Comparison of ENCODE assay signal across 13 cellular contexts in the genomic region with DNA sequence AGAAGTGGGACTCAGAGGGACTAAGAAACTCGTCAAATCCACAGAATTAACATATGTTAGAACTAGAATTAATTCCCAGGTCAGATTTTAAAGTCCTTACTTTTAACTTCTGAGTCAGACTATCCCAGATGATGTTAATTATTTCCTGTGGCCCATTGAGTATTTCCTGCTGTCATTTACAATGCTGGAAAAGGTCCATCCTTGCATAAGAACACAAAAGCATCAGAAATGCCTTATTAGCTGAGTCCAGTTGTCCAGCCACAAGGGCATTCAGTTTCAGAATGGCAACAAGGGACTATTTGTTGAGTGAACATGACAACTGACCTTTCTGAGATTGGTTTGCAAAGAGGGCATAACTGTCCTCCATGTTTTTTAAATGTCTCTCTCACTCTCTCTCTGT. TPM values are rescaled to one million over a fixed set of nuclear protein-coding genes. Genes with fewer than 3 reads are reported as not detected.
A peak's percentile ranks its signal among the peaks of the same experiment; 100 is the strongest.
DNase-seq lines count a peak whose midpoint lies in the region; ATAC-seq and TF ChIP-seq lines count a peak whose summit lies in the region.
"Had no signal": no experiment of that assay in that cellular context is flagged by ENCODE, and none has a peak within 500 bp of the region (broad histone marks: within the 10 kb centered on the region; RNA-seq: fewer than 3 reads in every experiment).

No MANE protein-coding gene starts in this region.

- H3K36me3 ChIP-seq in GM23248 (ENCODE audit: low read depth) (no peaks in the 10 kb centered on the region), MM.1S (replicated peaks; ENCODE audit: insufficient read depth, low read length) (no peaks in the 10 kb centered on the region), esophagus muscularis mucosa (no peaks in the 10 kb centered on the region)

- no peaks in the 10 kb centered on the region for H3K9me2 ChIP-seq in GM23248 (ENCODE audit: insufficient read depth)
- no peaks in the 10 kb centered on the region for H3K9me2 ChIP-seq in MM.1S (replicated peaks; ENCODE audit: insufficient read depth, low read length)

- in situ Hi-C loops in GM23248 (cut with MboI) = no loop called here

- H3K4me1 ChIP-seq in GM23248 (ENCODE audit: insufficient read depth) (peaks cover 17% of the 10 kb centered on the region), MM.1S (ENCODE audit: low read length) (no peaks in the 10 kb centered on the region), esophagus muscularis mucosa (no peaks in the 10 kb centered on the region)

- H3K27me3 ChIP-seq in GM23248 (replicated peaks; ENCODE audit: insufficient read depth) (no peaks in the 10 kb centered on the region), MM.1S (replicated peaks; ENCODE audit: insufficient read depth, low read length) (no peaks in the 10 kb centered on the region), esophagus muscularis mucosa (no peaks in the 10 kb centered on the region)

- intact Hi-C loops in esophagus muscularis mucosa (cut with DNase I) = no loop called here

- WGBS in GM23248 (ENCODE audit: low coverage in 1 of 2, low lambda C conversion rate in 2 of 2, missing lambda C conversion rate in 2 of 2), 2 experiments = 6 to 7% methylated on average over 1 of the region's 1 CpG
- 50% methylated on average over 1 of the region's 1 CpG for WGBS in esophagus muscularis mucosa

- DNase-seq in AG09319 (ENCODE audit: extremely low read depth, low read depth) = peak; percentile 29
- peak; percentile 73 for DNase-seq in GM23248
- DNase-seq in foreskin melanocyte = peak; percentile 82
- no peak for DNase-seq in MM.1S
- DNase-seq in esophagus muscularis mucosa (ENCODE audit: extremely low spot score) = no peak
- DNase-seq: activated gamma-delta T cell; glutamatergic neuron; immature natural killer cell; stimulated activated CD4-positive, alpha-beta T cell treated with anti-CD3 and anti-CD28 coated beads, Interleukin-2, amount 100 ng/mL, for 48 hours had no signal

- H3F3A ChIP-seq in GM23248 (ENCODE audit: insufficient read depth) (peaks cover 7% of the 10 kb centered on the region; the same call in 1 of the 2 replicates), MM.1S (ENCODE audit: insufficient read depth, low read length) (no peaks in the 10 kb centered on the region)

- H4K20me1 ChIP-seq in GM23248 (ENCODE audit: insufficient read depth) (no peaks in the 10 kb centered on the region), MM.1S (ENCODE audit: insufficient read depth, low read length) (no peaks in the 10 kb centered on the region)

- no peak for TF ChIP-seq EP300 in esophagus muscularis mucosa (IDR thresholded peaks at IDR 0.05)

- ATAC-seq in SK-N-SH treated with all-trans-retinoic acid at 6 μM for 48 hours (peak; percentile 61), GM19035 (IDR thresholded peaks at IDR 0.05; ENCODE audit: unreplicated experiment) (no peak), HG02623 (IDR thresholded peaks at IDR 0.05; ENCODE audit: unreplicated experiment) (no peak)
- ATAC-seq: Right ventricle myocardium inferior had no signal

- H3K79me2 ChIP-seq in GM23248 (ENCODE audit: insufficient read depth) = no peaks in the 10 kb centered on the region
- no peaks in the 10 kb centered on the region for H3K79me2 ChIP-seq in MM.1S (ENCODE audit: low read length)

- TF ChIP-seq POLR2A in esophagus muscularis mucosa (IDR thresholded peaks at IDR 0.05; ENCODE audit: low read depth) = no peak

- H3K4me3 ChIP-seq in GM23248 (no peak overlapping the region), MM.1S (ENCODE audit: low read length) (no peak overlapping the region), esophagus muscularis mucosa (no peak overlapping the region)

- H3K9me3 ChIP-seq in GM23248 (ENCODE audit: low read depth) = no peaks in the 10 kb centered on the region
- H3K9me3 ChIP-seq in MM.1S (replicated peaks; ENCODE audit: insufficient read depth, low read length) = no peaks in the 10 kb centered on the region
- H3K9me3 ChIP-seq in esophagus muscularis mucosa = peaks cover 0 to 3% (median 0%) of the 10 kb centered on the region in 4 donors

- H3K4me2 ChIP-seq in GM23248 (ENCODE audit: unreplicated experiment) (peak overlapping the region; percentile 33), MM.1S (ENCODE audit: low read depth, low read length) (no peak overlapping the region)

- H2AFZ ChIP-seq in GM23248 = no peak overlapping the region
- no peak overlapping the region for H2AFZ ChIP-seq in MM.1S (ENCODE audit: low read length)

- H3K27ac ChIP-seq in GM23248 (no peak overlapping the region), MM.1S (ENCODE audit: low read length) (no peak overlapping the region), esophagus muscularis mucosa (replicated peaks in 1 of 4) (no peak overlapping the region)

- no peak for TF ChIP-seq CTCF in AG09319 (IDR thresholded peaks at IDR 0.05; ENCODE audit: low read depth, low read length)
- no peak for TF ChIP-seq CTCF in MM.1S (IDR thresholded peaks at IDR 0.05; ENCODE audit: low read length)
- no peak for TF ChIP-seq CTCF in esophagus muscularis mucosa (IDR thresholded peaks at IDR 0.05)

- H3K9ac ChIP-seq in GM23248 = no peak overlapping the region
- H3K9ac ChIP-seq in MM.1S (ENCODE audit: low read length) = no peak overlapping the region

TF ChIP-seq in SK-N-SH treated with all-trans-retinoic acid at 6 μM for 48 hours, 23 proteins besides CTCF, POLR2A, EP300 and RAD21:
- TF ChIP-seq CREB5 (CRISPR knock-in tag; IDR thresholded peaks at IDR 0.05; ENCODE audit: low read depth) = no peak
- TF ChIP-seq OSR1 (CRISPR knock-in tag; IDR thresholded peaks at IDR 0.05) = no peak
- TF ChIP-seq TOX (CRISPR knock-in tag; IDR thresholded peaks at IDR 0.05; ENCODE audit: borderline replicate concordance) = 0 out of 2 replicates have a peak, but pooled peaks have one; percentile 31
- no peak for TF ChIP-seq TSHZ2 (CRISPR knock-in tag; IDR thresholded peaks at IDR 0.05)
- no peak for TF ChIP-seq CSDC2 (CRISPR knock-in tag; IDR thresholded peaks at IDR 0.05)
- no peak for TF ChIP-seq ZFP3 (CRISPR knock-in tag; IDR thresholded peaks at IDR 0.05)
- TF ChIP-seq BACH2 (CRISPR knock-in tag; IDR thresholded peaks at IDR 0.05; ENCODE audit: borderline replicate concordance) = no peak
- TF ChIP-seq PPARA (CRISPR knock-in tag; IDR thresholded peaks at IDR 0.05; ENCODE audit: borderline replicate concordance) = no peak
TF ChIP-seq in SK-N-SH treated with all-trans-retinoic acid at 6 μM for 48 hours: peak in this region for 1.

RNA-seq across cellular contexts. Expression of gene HIVEP3, which starts 16.5 kb away (rescaled TPM):
- 1.7 and 2.0 TPM in 2 replicates for total RNA-seq in GM23248 (2014; rRNA removed; shearing (Covaris generic))
- 6.6 and 7.2 TPM in 2 replicates for polyA plus RNA-seq in GM23248 (2016; fragmentation: Nextera tagmentation; extraction: Ambion mirVana)
- total RNA-seq in esophagus muscularis mucosa = 1 to 10 TPM; 1.4 to 3.0 (median 2.3) TPM

Comparison
In these comparisons a context has a peak if more than half of its experiments do, and no peak if none do; other contexts are left out.
1. DNase-seq: peak in AG09319 (single experiment), GM23248 (single experiment) and foreskin melanocyte (single experiment); none in MM.1S (single experiment) and esophagus muscularis mucosa (single experiment).